ENCODE assay signal across 9 cellular contexts in the genomic region with DNA sequence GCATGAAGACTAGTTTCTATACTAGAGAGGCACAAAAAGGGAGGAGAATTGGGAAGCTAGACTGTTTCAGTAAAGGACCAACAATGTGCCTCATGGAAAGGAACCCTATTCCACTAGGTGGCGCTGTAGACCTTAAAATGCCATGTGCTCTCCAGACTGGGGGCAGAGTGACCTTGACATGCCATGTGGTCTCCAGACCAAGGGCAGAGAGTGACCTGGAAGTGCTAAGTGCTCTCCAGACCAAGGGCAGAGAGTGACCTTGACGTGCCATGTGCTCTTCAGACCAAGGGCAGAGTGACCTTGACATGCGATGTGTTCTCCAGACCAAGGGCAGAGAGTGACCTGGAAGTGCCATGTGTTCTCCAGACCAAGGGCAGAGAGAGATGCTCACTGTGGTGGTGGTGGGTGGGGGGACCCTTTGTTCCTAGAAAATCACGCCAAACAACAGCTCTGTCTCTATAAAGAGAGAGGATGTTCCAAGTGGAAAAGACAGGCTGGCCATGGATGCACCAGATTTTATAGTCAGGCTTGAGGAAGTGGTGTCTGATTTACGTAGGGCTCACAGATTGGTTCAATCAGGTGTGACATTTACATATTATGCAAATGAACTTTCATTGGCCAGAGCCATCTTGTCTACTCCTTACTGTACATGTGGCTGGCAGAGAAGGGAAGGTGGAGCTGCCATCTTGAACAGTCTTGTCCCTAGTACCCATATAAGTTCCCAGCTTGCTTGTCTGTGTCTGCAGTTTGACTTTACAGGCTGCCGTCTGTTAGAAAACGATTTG.
DNase-seq lines count a peak whose midpoint lies in the region; ATAC-seq and TF ChIP-seq lines count a peak whose summit lies in the region.
"Had no signal": no experiment of that assay in that cellular context is flagged by ENCODE, and none has a peak within 500 bp of the region (broad histone marks: within the 10 kb centered on the region; RNA-seq: fewer than 3 reads in every experiment).

No MANE protein-coding gene starts in this region.

- intact Hi-C loops in activated naive CD4-positive, alpha-beta T cell treated with anti-CD3 and anti-CD28 coated beads for 36 hours (cut with micrococcal nuclease), result loop anchor here (1.0 kb wide), 2 partner anchors 315 to 533 kb away; no protein-coding TSS in a partner anchor

- no peak overlapping the region for H3K4me2 ChIP-seq in smooth muscle cell

- peak; percentile 67 for ATAC-seq in HG03175 (IDR thresholded peaks at IDR 0.05; ENCODE audit: unreplicated experiment)
- ATAC-seq: activated naive CD4-positive, alpha-beta T cell treated with anti-CD3 and anti-CD28 coated beads, Interleukin-2, amount 50 U/mL, for 72 hours had no signal

- DNase-seq in activated naive CD4-positive, alpha-beta T cell treated with anti-CD3 and anti-CD28 coated beads for 36 hours, result peak; percentile 26
- no peak for DNase-seq in activated naive CD4-positive, alpha-beta T cell (lab: John Stamatoyannopoulos, UW)
- peak; percentile 67 for DNase-seq in NT2/D1 (ENCODE audit: low read depth, low spot score)
- peak; percentile 13 for DNase-seq in epithelial cell of esophagus (ENCODE audit: low read depth)
- DNase-seq in smooth muscle cell (lab: John Stamatoyannopoulos, UW; ENCODE audit: unreplicated experiment), result no peak
- no peak for DNase-seq in ureter (ENCODE audit: low spot score)
- no peak for DNase-seq in CD8-positive, alpha-beta memory T cell

- H3F3A ChIP-seq in smooth muscle cell (ENCODE audit: low read depth), result no peaks in the 10 kb centered on the region

- H3K27me3 Mint-ChIP-seq in activated naive CD4-positive, alpha-beta T cell treated with anti-CD3 and anti-CD28 coated beads for 36 hours (ENCODE audit: low read depth), result no peaks in the 10 kb centered on the region
- no peaks in the 10 kb centered on the region for H3K27me3 Mint-ChIP-seq in CD8-positive, alpha-beta memory T cell

- H3K36me3 Mint-ChIP-seq in activated naive CD4-positive, alpha-beta T cell treated with anti-CD3 and anti-CD28 coated beads for 36 hours (ENCODE audit: low read depth), result no peaks in the 10 kb centered on the region
- H3K36me3 Mint-ChIP-seq in CD8-positive, alpha-beta memory T cell, result no peaks in the 10 kb centered on the region

- H3K36me3 ChIP-seq in NT2/D1 (ENCODE audit: insufficient read depth, insufficient read length, low read length), result peaks cover 9% of the 10 kb centered on the region
- H3K36me3 ChIP-seq in smooth muscle cell (ENCODE audit: low read depth), result no peaks in the 10 kb centered on the region
- no peaks in the 10 kb centered on the region for H3K36me3 ChIP-seq in CD8-positive, alpha-beta memory T cell (ENCODE audit: insufficient read depth, low read length)

- H3K27ac ChIP-seq in smooth muscle cell (ENCODE audit: low read depth), result no peak overlapping the region
- no peak overlapping the region for H3K27ac ChIP-seq in CD8-positive, alpha-beta memory T cell (ENCODE audit: low read depth, low read length)

- no peak overlapping the region for H2AFZ ChIP-seq in smooth muscle cell (ENCODE audit: low read depth)

- no peaks in the 10 kb centered on the region for H3K27me3 ChIP-seq in NT2/D1 (ENCODE audit: insufficient read depth, insufficient read length)
- H3K27me3 ChIP-seq in smooth muscle cell (ENCODE audit: low read depth), result no peaks in the 10 kb centered on the region
- H3K27me3 ChIP-seq in CD8-positive, alpha-beta memory T cell (ENCODE audit: insufficient read depth, low read length, poor library complexity, severe bottlenecking), result no peaks in the 10 kb centered on the region

- H3K79me2 ChIP-seq in smooth muscle cell (ENCODE audit: low read depth), result no peaks in the 10 kb centered on the region

- CTCF ChIA-PET in activated naive CD4-positive, alpha-beta T cell treated with anti-CD3 and anti-CD28 coated beads for 36 hours (lab: Charles Lee), result interaction anchor here (0.6 to 2.1 kb wide), 3 partner anchors 11 to 584 kb away, joined by 3 to 4 read pairs (median 3); no protein-coding TSS in a partner anchor
- CTCF ChIA-PET in CD8-positive, alpha-beta memory T cell (lab: Charles Lee), result no interaction called here

- no peaks in the 10 kb centered on the region for H4K20me1 ChIP-seq in smooth muscle cell (ENCODE audit: low read depth)

- H3K4me1 ChIP-seq in NT2/D1 (ENCODE audit: insufficient read depth, insufficient read length) (peaks cover 5% of the 10 kb centered on the region), smooth muscle cell (ENCODE audit: low read depth) (no peaks in the 10 kb centered on the region)
- no peaks in the 10 kb centered on the region for H3K4me1 ChIP-seq in CD8-positive, alpha-beta memory T cell (ENCODE audit: insufficient read depth, low read length)

- no peak overlapping the region for H3K9ac ChIP-seq in NT2/D1 (ENCODE audit: insufficient read length, low read depth)
- H3K9ac ChIP-seq in smooth muscle cell (ENCODE audit: low read depth), result no peak overlapping the region

- peak; percentile 30 for TF ChIP-seq CTCF in epithelial cell of esophagus (IDR thresholded peaks at IDR 0.05; ENCODE audit: insufficient read depth, low read depth, low read length, missing control alignments)
- peak; percentile 61 for TF ChIP-seq CTCF in smooth muscle cell (IDR thresholded peaks at IDR 0.05; ENCODE audit: borderline replicate concordance, insufficient read depth, poor library complexity, severe bottlenecking)

- POLR2A ChIA-PET in CD8-positive, alpha-beta memory T cell (lab: Charles Lee), result no interaction called here

- H3K9me3 ChIP-seq in NT2/D1 (ENCODE audit: insufficient read depth, low read length), result peaks cover 19% of the 10 kb centered on the region; the same call in 1 of the 2 replicates
- H3K9me3 ChIP-seq in smooth muscle cell (replicated peaks; ENCODE audit: low read depth), result no peaks in the 10 kb centered on the region
- no peaks in the 10 kb centered on the region for H3K9me3 ChIP-seq in CD8-positive, alpha-beta memory T cell (ENCODE audit: low read length)

- H3K27ac Mint-ChIP-seq in activated naive CD4-positive, alpha-beta T cell treated with anti-CD3 and anti-CD28 coated beads for 36 hours, result no peak overlapping the region
- H3K27ac Mint-ChIP-seq in CD8-positive, alpha-beta memory T cell, result no peak overlapping the region
- H3K27ac Mint-ChIP-seq: activated naive CD4-positive, alpha-beta T cell treated with anti-CD3 and anti-CD28 coated beads, Interleukin-2, amount 50 U/mL, for 72 hours had no signal

- H3K9me3 Mint-ChIP-seq in activated naive CD4-positive, alpha-beta T cell treated with anti-CD3 and anti-CD28 coated beads for 36 hours, result peaks cover 12% of the 10 kb centered on the region
- H3K9me3 Mint-ChIP-seq in CD8-positive, alpha-beta memory T cell, result peaks cover 0 to 23% (median 18%) of the 10 kb centered on the region in 5 donors

- H3K4me3 ChIP-seq in NT2/D1 (ENCODE audit: insufficient read length, low read depth) (no peak overlapping the region), epithelial cell of esophagus (ENCODE audit: low read length) (no peak overlapping the region), smooth muscle cell (no peak overlapping the region)
- no peak overlapping the region for H3K4me3 ChIP-seq in CD8-positive, alpha-beta memory T cell (ENCODE audit: low read length)

- WGBS in smooth muscle cell (ENCODE audit: low lambda C conversion rate), result 80% methylated on average over 7 of the region's 7 CpGs

- no peaks in the 10 kb centered on the region for H3K4me1 Mint-ChIP-seq in activated naive CD4-positive, alpha-beta T cell treated with anti-CD3 and anti-CD28 coated beads for 36 hours (ENCODE audit: low read depth)
- H3K4me1 Mint-ChIP-seq in CD8-positive, alpha-beta memory T cell, result no peaks in the 10 kb centered on the region

- H3K4me3 Mint-ChIP-seq in activated naive CD4-positive, alpha-beta T cell treated with anti-CD3 and anti-CD28 coated beads for 36 hours, result no peak overlapping the region
- H3K4me3 Mint-ChIP-seq in CD8-positive, alpha-beta memory T cell, result no peak overlapping the region

Comparison
In these comparisons a context has a peak if more than half of its experiments do, and no peak if none do; other contexts are left out.
1. DNase-seq: peak in activated naive CD4-positive, alpha-beta T cell treated with anti-CD3 and anti-CD28 coated beads for 36 hours (single experiment), NT2/D1 (single experiment) and epithelial cell of esophagus (single experiment); none in activated naive CD4-positive, alpha-beta T cell (0 of 4), smooth muscle cell (single experiment), ureter (single experiment) and CD8-positive, alpha-beta memory T cell (0 of 5).